ENCODE assay signal across 11 cellular contexts in the genomic region with DNA sequence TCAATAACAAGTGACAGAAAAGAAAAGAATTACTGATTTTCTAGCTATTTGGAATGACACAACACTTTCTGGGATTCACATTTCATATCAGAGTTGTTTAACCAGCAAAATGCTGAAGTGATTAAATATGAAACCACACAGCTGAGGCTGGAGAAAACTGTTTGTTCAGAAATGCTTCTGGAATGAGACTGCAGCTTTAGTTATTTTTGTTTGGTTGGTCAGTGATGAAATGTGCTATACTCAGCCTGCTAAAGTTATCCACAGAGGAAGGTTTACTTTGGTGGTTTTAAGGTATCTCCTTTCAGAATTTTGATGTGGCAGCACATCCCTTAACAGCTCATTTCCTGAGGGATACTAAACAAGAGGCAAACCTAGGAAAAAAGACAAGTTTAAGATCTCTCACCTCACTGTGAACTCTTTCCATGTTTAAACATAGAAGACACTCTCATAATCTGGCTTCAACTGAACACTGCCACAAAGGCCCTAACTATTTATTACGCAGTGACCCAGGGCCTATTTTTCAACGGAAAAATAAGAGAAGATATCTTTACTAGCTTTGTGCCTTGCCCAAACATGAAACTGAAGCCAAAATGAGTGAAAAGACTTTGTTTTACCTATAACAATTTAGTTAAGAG.
DNase-seq lines count a peak whose midpoint lies in the region; ATAC-seq, FAIRE-seq and TF ChIP-seq lines count a peak whose summit lies in the region.
"Had no signal": no experiment of that assay in that cellular context is flagged by ENCODE, and none has a peak within 500 bp of the region (broad histone marks: within the 10 kb centered on the region; RNA-seq: fewer than 3 reads in every experiment).

No MANE protein-coding gene starts in this region.

- H3K27me3 ChIP-seq in thoracic aorta (replicated peaks; ENCODE audit: insufficient read depth) = no peaks in the 10 kb centered on the region
- H3K27me3 ChIP-seq: Peyer's patch had no signal

- ATAC-seq in thoracic aorta (ENCODE audit: insufficient number of reproducible peaks, low FRiP score, low read depth) (peak; percentile 70), GM21447 (IDR thresholded peaks at IDR 0.05; ENCODE audit: unreplicated experiment) (no peak), HG02973 (IDR thresholded peaks at IDR 0.05; ENCODE audit: unreplicated experiment) (no peak)
- ATAC-seq: stimulated activated naive B cell treated with anti-CD40 and anti-IgM and Interleukin-4, amounts not matched to agents 10 μg/mL and 1 μg/mL and 100 μg/mL, for 72 hours had no signal

- H3K36me3 ChIP-seq in thoracic aorta = no peaks in the 10 kb centered on the region
- H3K36me3 ChIP-seq: Peyer's patch had no signal

- H3K4me3 ChIP-seq in cardiac fibroblast (replicated peaks in 1 of 2; ENCODE audit: low read depth in 2 of 2, low read length in 2 of 2) = no peak overlapping the region
- H3K4me3 ChIP-seq in thoracic aorta = no peak overlapping the region
- H3K4me3 ChIP-seq: Peyer's patch, skin epidermis had no signal

- peak overlapping the region; percentile 81 to 93 for H3K27ac ChIP-seq in thoracic aorta
- H3K27ac ChIP-seq: skin epidermis had no signal

- TF ChIP-seq CTCF in cardiac fibroblast (IDR thresholded peaks at IDR 0.05; ENCODE audit: low read depth, low read length) (no peak), thoracic aorta (IDR thresholded peaks at IDR 0.05) (no peak)

- FAIRE-seq in HTR-8/SVneo (lab: Jason Lieb, UNC) = no peak

- H3K4me1 ChIP-seq in thoracic aorta (ENCODE audit: control insufficient read depth in 1 of 2, low read depth in 2 of 2) = peaks cover 20 to 88% of the 10 kb centered on the region in 2 donors

- no peaks in the 10 kb centered on the region for H3K9me3 ChIP-seq in thoracic aorta
- H3K9me3 ChIP-seq: Peyer's patch had no signal

- peak; percentile 38 for DNase-seq in HTR-8/SVneo (ENCODE audit: insufficient read length, low spot score)
- peak; percentile 59 to 90 for DNase-seq in cardiac fibroblast (ENCODE audit: low read depth in 2 of 2)
- DNase-seq in kidney glomerular epithelial cell (lab: John Stamatoyannopoulos, UW) = peak; percentile 95
- no peak for DNase-seq in thoracic aorta (ENCODE audit: low spot score)
- DNase-seq in islet precursor cell = no peak
- DNase-seq in GF-D8 (lab: John Stamatoyannopoulos, UW) = no peak
- DNase-seq: Peyer's patch; stimulated activated naive B cell treated with anti-CD40 and anti-IgM and Interleukin-4, amounts not matched to agents 10 μg/mL and 1 μg/mL and 100 μg/mL, for 72 hours had no signal

Comparison
In these comparisons a context has a peak if more than half of its experiments do, and no peak if none do; other contexts are left out.
1. DNase-seq: peak in HTR-8/SVneo (single experiment), cardiac fibroblast (2 of 2) and kidney glomerular epithelial cell (single experiment); none in thoracic aorta (single experiment), islet precursor cell (single experiment) and GF-D8 (single experiment).